20 cellular contexts compared by ENCODE assay signal in genomic region chr13:103187621-103188020, GRCh38.
DNase-seq lines count a peak whose midpoint lies in the region; ATAC-seq and TF ChIP-seq lines count a peak whose summit lies in the region.
"Had no signal": no experiment of that assay in that cellular context is flagged by ENCODE, and none has a peak within 500 bp of the region (broad histone marks: within the 10 kb centered on the region; RNA-seq: fewer than 3 reads in every experiment).

No MANE protein-coding gene starts in this region.

- H3K9ac ChIP-seq in OCI-LY1 (ENCODE audit: low read length) (no peak overlapping the region), endodermal cell (ENCODE audit: extremely low read depth, low read length, poor library complexity, severe bottlenecking) (no peak overlapping the region), smooth muscle cell (ENCODE audit: low read depth) (no peak overlapping the region)
- H3K9ac ChIP-seq: BLaER1 treated with 17β-estradiol and CSF1 and Interleukin-3, amounts not matched to agents 10 nM and 100 nM; KMS-11 had no signal

- H3K27ac ChIP-seq in OCI-LY1 (ENCODE audit: low read depth, low read length, poor library complexity, severe bottlenecking), result no peak overlapping the region
- H3K27ac ChIP-seq in endodermal cell (ENCODE audit: low read depth, low read length), result peak overlapping the region; percentile 79
- no peak overlapping the region for H3K27ac ChIP-seq in smooth muscle cell (ENCODE audit: low read depth)
- no peak overlapping the region for H3K27ac ChIP-seq in coronary artery
- H3K27ac ChIP-seq: BLaER1 treated with 17β-estradiol and CSF1 and Interleukin-3, amounts not matched to agents 10 nM and 100 nM; breast epithelium; KMS-11; sigmoid colon; upper lobe of left lung had no signal

- peak overlapping the region; percentile 69 for H2AFZ ChIP-seq in OCI-LY1 (ENCODE audit: low read length)
- peak overlapping the region; percentile 28 for H2AFZ ChIP-seq in smooth muscle cell (ENCODE audit: low read depth)

- no peaks in the 10 kb centered on the region for H3K36me3 ChIP-seq in OCI-LY1 (ENCODE audit: insufficient read depth, low read length)
- no peaks in the 10 kb centered on the region for H3K36me3 ChIP-seq in endodermal cell (ENCODE audit: control insufficient read depth, insufficient read depth, low read length)
- no peaks in the 10 kb centered on the region for H3K36me3 ChIP-seq in smooth muscle cell (ENCODE audit: low read depth)
- H3K36me3 ChIP-seq: BLaER1 treated with 17β-estradiol and CSF1 and Interleukin-3, amounts not matched to agents 10 nM and 100 nM; breast epithelium; sigmoid colon; upper lobe of left lung had no signal

- TF ChIP-seq CTCF in OCI-LY1 (IDR thresholded peaks at IDR 0.05; ENCODE audit: low read length) (no peak; the same call in 1 of the 2 replicates), endodermal cell (conservative IDR thresholded peaks at IDR 0.05) (no peak), smooth muscle cell (IDR thresholded peaks at IDR 0.05; ENCODE audit: borderline replicate concordance, insufficient read depth, poor library complexity, severe bottlenecking) (no peak), coronary artery (IDR thresholded peaks at IDR 0.05) (no peak)

- peaks cover 19% of the 10 kb centered on the region for H3K27me3 Mint-ChIP-seq in endodermal cell (ENCODE audit: insufficient read depth)
- H3K27me3 Mint-ChIP-seq: stimulated activated naive CD8-positive, alpha-beta T cell treated with anti-CD3 and anti-CD28 coated beads, Interleukin-15, Interleukin-2, amounts not matched to agents 100 ng/mL and 50 ng/mL, for 24 hours had no signal

- no peak overlapping the region for H3K4me3 Mint-ChIP-seq in endodermal cell
- H3K4me3 Mint-ChIP-seq: stimulated activated naive CD8-positive, alpha-beta T cell treated with anti-CD3 and anti-CD28 coated beads, Interleukin-15, Interleukin-2, amounts not matched to agents 100 ng/mL and 50 ng/mL, for 24 hours had no signal

- no peaks in the 10 kb centered on the region for H3K79me2 ChIP-seq in OCI-LY1 (ENCODE audit: insufficient read depth, low read length)
- H3K79me2 ChIP-seq in smooth muscle cell (ENCODE audit: low read depth), result no peaks in the 10 kb centered on the region

- no peaks in the 10 kb centered on the region for H3K9me2 ChIP-seq in OCI-LY1 (ENCODE audit: low read depth, low read length)

- H3K27ac Mint-ChIP-seq in endodermal cell, result no peak overlapping the region
- H3K27ac Mint-ChIP-seq: stimulated activated naive CD8-positive, alpha-beta T cell treated with anti-CD3 and anti-CD28 coated beads, Interleukin-15, Interleukin-2, amounts not matched to agents 100 ng/mL and 50 ng/mL, for 24 hours had no signal

- H3K4me1 Mint-ChIP-seq in endodermal cell, result peaks cover 15% of the 10 kb centered on the region

- no peaks in the 10 kb centered on the region for H3K9me3 Mint-ChIP-seq in endodermal cell
- H3K9me3 Mint-ChIP-seq: stimulated activated naive CD8-positive, alpha-beta T cell treated with anti-CD3 and anti-CD28 coated beads, Interleukin-15, Interleukin-2, amounts not matched to agents 100 ng/mL and 50 ng/mL, for 24 hours had no signal

- H3F3A ChIP-seq in OCI-LY1 (ENCODE audit: insufficient read depth, low read length) (no peaks in the 10 kb centered on the region), smooth muscle cell (ENCODE audit: low read depth) (no peaks in the 10 kb centered on the region)

- no peak overlapping the region for H3K4me3 ChIP-seq in OCI-LY1 (ENCODE audit: low read depth, low read length, poor library complexity, severe bottlenecking)
- no peak overlapping the region for H3K4me3 ChIP-seq in endodermal cell (ENCODE audit: low read length)
- H3K4me3 ChIP-seq in smooth muscle cell, result no peak overlapping the region
- H3K4me3 ChIP-seq in coronary artery, result no peak overlapping the region
- H3K4me3 ChIP-seq: BLaER1 treated with 17β-estradiol and CSF1 and Interleukin-3, amounts not matched to agents 10 nM and 100 nM; breast epithelium; sigmoid colon; upper lobe of left lung had no signal

- H4K20me1 ChIP-seq in OCI-LY1 (ENCODE audit: insufficient read depth, low read length), result no peaks in the 10 kb centered on the region
- no peaks in the 10 kb centered on the region for H4K20me1 ChIP-seq in smooth muscle cell (ENCODE audit: low read depth)
- H4K20me1 ChIP-seq: BLaER1 treated with 17β-estradiol and CSF1 and Interleukin-3, amounts not matched to agents 10 nM and 100 nM had no signal

- 65 to 89% methylated on average over 9 to 11 of the region's 11 CpGs for WGBS in endodermal cell (ENCODE audit: insufficient coverage in 1 of 2, insufficient read length in 1 of 2), 2 experiments
- WGBS in smooth muscle cell (ENCODE audit: low lambda C conversion rate), result 29% methylated on average over 11 of the region's 11 CpGs

- ATAC-seq in HG02981 (IDR thresholded peaks at IDR 0.05; ENCODE audit: unreplicated experiment), result no peak

- peak; percentile 13 for DNase-seq in NCI-H748 (lab: John Stamatoyannopoulos, UW; ENCODE audit: unreplicated experiment)
- DNase-seq in NCI-H748 treated with DMSO at 0.1 percent for 48 hours (lab: John Stamatoyannopoulos, UW), result no peak
- DNase-seq in endodermal cell, result no peak
- no peak for DNase-seq in smooth muscle cell (lab: John Stamatoyannopoulos, UW; ENCODE audit: unreplicated experiment)
- DNase-seq in GM19240 (ENCODE audit: insufficient read length, low spot score), result no peak
- no peak for DNase-seq in coronary artery (ENCODE audit: low spot score)
- DNase-seq: activated CD4-positive, CD25-positive, alpha-beta regulatory T cell; foreskin melanocyte; GOT3; NCI-H1417 treated with DMSO at 0.1 percent for 48 hours; SHP77; sigmoid colon; stimulated activated CD4-positive, alpha-beta T cell treated with anti-CD3 and anti-CD28 coated beads, Interleukin-1b, Interleukin-23, amount 100 ng/mL, for 48 hours; upper lobe of left lung had no signal

- no peaks in the 10 kb centered on the region for H3K9me3 ChIP-seq in OCI-LY1 (ENCODE audit: low read length)
- no peaks in the 10 kb centered on the region for H3K9me3 ChIP-seq in endodermal cell (ENCODE audit: control insufficient read depth, low read length)
- H3K9me3 ChIP-seq in smooth muscle cell (replicated peaks; ENCODE audit: low read depth), result no peaks in the 10 kb centered on the region
- H3K9me3 ChIP-seq: BLaER1 treated with 17β-estradiol and CSF1 and Interleukin-3, amounts not matched to agents 10 nM and 100 nM; breast epithelium; sigmoid colon; upper lobe of left lung had no signal

- H3K4me1 ChIP-seq in OCI-LY1 (ENCODE audit: insufficient read depth, low read length, severe bottlenecking) (peaks cover 12% of the 10 kb centered on the region), endodermal cell (ENCODE audit: control insufficient read depth, insufficient read depth, low read length) (no peaks in the 10 kb centered on the region), smooth muscle cell (ENCODE audit: low read depth) (no peaks in the 10 kb centered on the region)
- H3K4me1 ChIP-seq: breast epithelium, sigmoid colon, upper lobe of left lung had no signal

- H3K27me3 ChIP-seq in OCI-LY1 (ENCODE audit: insufficient read depth, low read length) (no peaks in the 10 kb centered on the region), endodermal cell (ENCODE audit: control insufficient read depth, insufficient read depth, low read length, poor library complexity, severe bottlenecking) (peaks cover 9% of the 10 kb centered on the region), smooth muscle cell (ENCODE audit: low read depth) (no peaks in the 10 kb centered on the region)
- H3K27me3 ChIP-seq: BLaER1 treated with 17β-estradiol and CSF1 and Interleukin-3, amounts not matched to agents 10 nM and 100 nM; breast epithelium; sigmoid colon; upper lobe of left lung had no signal

- no peaks in the 10 kb centered on the region for H3K36me3 Mint-ChIP-seq in endodermal cell (ENCODE audit: low read depth)

- peak overlapping the region; percentile 45 for H3K4me2 ChIP-seq in OCI-LY1 (ENCODE audit: low read length)
- H3K4me2 ChIP-seq in smooth muscle cell, result no peak overlapping the region
- H3K4me2 ChIP-seq: KMS-11 had no signal
